15 cellular contexts compared by ENCODE assay signal in the genomic region with DNA sequence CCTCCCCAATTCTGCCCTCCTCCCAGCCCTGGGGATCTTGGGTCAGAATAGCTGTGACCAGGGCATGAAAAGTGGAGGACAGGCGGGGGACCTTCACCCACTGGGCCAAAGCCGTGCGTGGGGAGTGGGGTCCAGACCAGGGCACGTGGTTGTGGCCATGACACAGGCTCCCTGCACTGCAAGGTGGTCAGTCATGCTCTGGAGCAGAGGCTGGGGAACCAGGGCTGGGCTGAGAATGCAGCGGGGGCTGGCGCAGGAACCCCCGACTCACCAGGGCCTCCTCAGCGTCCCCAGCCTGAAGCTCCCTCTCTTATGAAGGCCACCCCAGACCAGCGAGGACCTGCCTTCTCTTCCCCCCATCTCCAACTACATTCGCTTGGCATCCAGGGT. TPM values are rescaled to one million over a fixed set of nuclear protein-coding genes. Genes with fewer than 3 reads are reported as not detected.
DNase-seq lines count a peak whose midpoint lies in the region; ATAC-seq and TF ChIP-seq lines count a peak whose summit lies in the region.
"Had no signal": no experiment of that assay in that cellular context is flagged by ENCODE, and none has a peak within 500 bp of the region (broad histone marks: within the 10 kb centered on the region; RNA-seq: fewer than 3 reads in every experiment).

No MANE protein-coding gene starts in this region.

- no peak overlapping the region for H3K4me3 ChIP-seq in BLaER1 treated with 17β-estradiol and CSF1 and Interleukin-3, amounts not matched to agents 10 nM and 100 nM
- H3K4me3 ChIP-seq in GM23248 (peak overlapping the region; percentile 29; the same call in 1 of the 2 replicates), osteoblast (ENCODE audit: insufficient read depth, low read length) (peak overlapping the region; percentile 43)
- H3K4me3 ChIP-seq: thyroid gland had no signal

- peaks cover 58 to 71% (median 68%) of the 10 kb centered on the region in 10 experiments for H3K4me1 ChIP-seq in BLaER1 treated with 17β-estradiol and CSF1 and Interleukin-3, amounts not matched to agents 10 nM and 100 nM
- peaks cover 23% of the 10 kb centered on the region for H3K4me1 ChIP-seq in GM23248 (ENCODE audit: insufficient read depth)
- peaks cover 35% of the 10 kb centered on the region for H3K4me1 ChIP-seq in osteoblast (ENCODE audit: insufficient read depth, low read length)

- no peaks in the 10 kb centered on the region for H3K9me2 ChIP-seq in GM23248 (ENCODE audit: insufficient read depth)

- no peaks in the 10 kb centered on the region for H3K9me3 Mint-ChIP-seq in brain

- no peaks in the 10 kb centered on the region for H3K9me3 ChIP-seq in BLaER1 treated with 17β-estradiol and CSF1 and Interleukin-3, amounts not matched to agents 10 nM and 100 nM (replicated peaks in 1 of 11)
- no peaks in the 10 kb centered on the region for H3K9me3 ChIP-seq in GM23248 (ENCODE audit: low read depth)
- no peaks in the 10 kb centered on the region for H3K9me3 ChIP-seq in osteoblast (ENCODE audit: low read depth, low read length)
- H3K9me3 ChIP-seq: thyroid gland had no signal

- peak overlapping the region in 8 of 11 experiments; percentile 22 to 97 (median 94); a peak in 10 of 22 replicates for H3K9ac ChIP-seq in BLaER1 treated with 17β-estradiol and CSF1 and Interleukin-3, amounts not matched to agents 10 nM and 100 nM
- peak overlapping the region; percentile 33 for H3K9ac ChIP-seq in GM23248

- H3F3A ChIP-seq in GM23248 (ENCODE audit: insufficient read depth) = no peaks in the 10 kb centered on the region; the same call in 1 of the 2 replicates

- DNase-seq in GM23248 (no peak), osteoblast (ENCODE audit: insufficient read length, low spot score, missing footprints) (peak; percentile 89), AG08396 (ENCODE audit: low spot score) (no peak), NCI-H187 (lab: John Stamatoyannopoulos, UW) (no peak)
- DNase-seq: activated CD4-positive, CD25-positive, alpha-beta regulatory T cell treated with anti-CD3 and anti-CD28 coated beads, Interleukin-2, amount 50 U/mL, for 72 hours; activated naive CD4-positive, alpha-beta T cell treated with Interleukin-2 at 50 U/mL for 16 hours; NCI-H1105; NCI-H526; thyroid gland had no signal

- H3K27ac ChIP-seq in BLaER1 treated with 17β-estradiol and CSF1 and Interleukin-3, amounts not matched to agents 10 nM and 100 nM = no peak overlapping the region
- peak overlapping the region; percentile 41; the same call in 1 of the 2 replicates for H3K27ac ChIP-seq in GM23248
- H3K27ac ChIP-seq in osteoblast (ENCODE audit: low read depth, low read length) = peak overlapping the region; percentile 56

- no peak for TF ChIP-seq CTCF in brain (conservative IDR thresholded peaks at IDR 0.05)
- TF ChIP-seq CTCF in osteoblast (IDR thresholded peaks at IDR 0.05; ENCODE audit: extremely low read depth, low read depth, low read length) = no peak

- peaks cover 3% of the 10 kb centered on the region for H3K27me3 Mint-ChIP-seq in brain

- H3K27me3 ChIP-seq in BLaER1 treated with 17β-estradiol and CSF1 and Interleukin-3, amounts not matched to agents 10 nM and 100 nM = peaks cover 0 to 2% (median 1%) of the 10 kb centered on the region in 11 experiments; a peak in 9 of 22 replicates
- H3K27me3 ChIP-seq in GM23248 (replicated peaks; ENCODE audit: insufficient read depth) = no peaks in the 10 kb centered on the region
- H3K27me3 ChIP-seq in osteoblast (ENCODE audit: insufficient read depth, low read length) = no peaks in the 10 kb centered on the region
- H3K27me3 ChIP-seq: thyroid gland had no signal

- in situ Hi-C loops in GM23248 (cut with MboI) = no loop called here

- H4K20me1 ChIP-seq in BLaER1 treated with 17β-estradiol and CSF1 and Interleukin-3, amounts not matched to agents 10 nM and 100 nM = peaks cover 61 to 74% (median 74%) of the 10 kb centered on the region in 11 experiments; a peak in 21 of 22 replicates
- H4K20me1 ChIP-seq in GM23248 (ENCODE audit: insufficient read depth) = no peaks in the 10 kb centered on the region
- peaks cover 57% of the 10 kb centered on the region for H4K20me1 ChIP-seq in osteoblast (ENCODE audit: insufficient read depth, low read length)

- 82 to 84% methylated on average over 10 of the region's 10 CpGs for WGBS in GM23248 (ENCODE audit: low coverage in 1 of 2, low lambda C conversion rate in 2 of 2, missing lambda C conversion rate in 2 of 2), 2 experiments

- peaks cover 0 to 7% (median 5%) of the 10 kb centered on the region in 11 experiments; a peak in 12 of 22 replicates for H3K36me3 ChIP-seq in BLaER1 treated with 17β-estradiol and CSF1 and Interleukin-3, amounts not matched to agents 10 nM and 100 nM
- no peaks in the 10 kb centered on the region for H3K36me3 ChIP-seq in GM23248 (ENCODE audit: low read depth)
- peaks cover 5% of the 10 kb centered on the region for H3K36me3 ChIP-seq in osteoblast (ENCODE audit: insufficient read depth, low read length)

- no peaks in the 10 kb centered on the region for H3K36me3 Mint-ChIP-seq in brain

- peak overlapping the region in 3 of 5 experiments; percentile 57 to 73 (median 72) for H3K27ac Mint-ChIP-seq in brain

- H3K79me2 ChIP-seq in GM23248 (ENCODE audit: insufficient read depth) (peaks cover 72% of the 10 kb centered on the region), osteoblast (ENCODE audit: insufficient read depth, low read length) (peaks cover 74% of the 10 kb centered on the region)

- ATAC-seq in GM21529 (IDR thresholded peaks at IDR 0.05; ENCODE audit: unreplicated experiment) = no peak
- no peak for ATAC-seq in HG02759 (IDR thresholded peaks at IDR 0.05; ENCODE audit: unreplicated experiment)

- peaks cover 15% of the 10 kb centered on the region for H3K4me1 Mint-ChIP-seq in brain

- H2AFZ ChIP-seq in GM23248 = no peak overlapping the region
- H2AFZ ChIP-seq in osteoblast (ENCODE audit: low read length) = no peak overlapping the region

- peak overlapping the region; percentile 94 to 100 (median 100); a peak in 21 of 22 replicates for H3K4me2 ChIP-seq in BLaER1 treated with 17β-estradiol and CSF1 and Interleukin-3, amounts not matched to agents 10 nM and 100 nM
- H3K4me2 ChIP-seq in GM23248 (ENCODE audit: unreplicated experiment) (peak overlapping the region; percentile 89), osteoblast (ENCODE audit: insufficient read depth, low read length) (peak overlapping the region; percentile 92)

- H3K4me3 Mint-ChIP-seq in brain = peak overlapping the region; percentile 81 to 87 (median 82)

RNA-seq across cellular contexts. Expression of gene DVL1, which starts 2.7 kb away (rescaled TPM):
- 113 and 119 TPM in 2 replicates for total RNA-seq in GM23248 (2014; rRNA removed; shearing (Covaris generic))
- 8.6 and 9.9 TPM in 2 replicates for polyA plus RNA-seq in GM23248 (2016; fragmentation: Nextera tagmentation; extraction: Ambion mirVana)
- 61.7 TPM for polyA plus RNA-seq in brain (ENCODE audit: insufficient read depth, low read depth, low replicate concordance)
- total RNA-seq in osteoblast = 73.5 and 81.9 TPM in 2 replicates

RNA-seq across cellular contexts. Expression of gene MXRA8, which starts 11.9 kb away (rescaled TPM):
- 1,040 and 1,228 TPM in 2 replicates for total RNA-seq in GM23248 (2014; rRNA removed; shearing (Covaris generic))
- 584 and 609 TPM in 2 replicates for polyA plus RNA-seq in GM23248 (2016; fragmentation: Nextera tagmentation; extraction: Ambion mirVana)
- polyA plus RNA-seq in brain (ENCODE audit: insufficient read depth, low read depth, low replicate concordance) = 10.2 TPM
- total RNA-seq in osteoblast = 689 and 735 TPM in 2 replicates
- total RNA-seq: SK-MEL-5 had no signal

RNA-seq across cellular contexts. Expression of gene TAS1R3, which starts 15.4 kb away (rescaled TPM):
- total RNA-seq in GM23248 (2014; rRNA removed; shearing (Covaris generic)) = 0.54 TPM in 1 of 2 replicates, not detected in the other
- polyA plus RNA-seq in GM23248 (2016; fragmentation: Nextera tagmentation; extraction: Ambion mirVana) (0.24 TPM in 1 of 2 replicates, not detected in the other), brain (ENCODE audit: insufficient read depth, low read depth, low replicate concordance) (0.24 TPM)
- under 0.01 TPM in 2 replicates for total RNA-seq in osteoblast
- total RNA-seq: H4, SK-MEL-5 had no signal

RNA-seq across cellular contexts. Expression of gene CPTP, which starts 21.9 kb away (rescaled TPM):
- total RNA-seq in GM23248 (2014; rRNA removed; shearing (Covaris generic)) = 30.5 and 39.0 TPM in 2 replicates
- 28.0 and 33.2 TPM in 2 replicates for polyA plus RNA-seq in GM23248 (2016; fragmentation: Nextera tagmentation; extraction: Ambion mirVana)
- 28.2 TPM for polyA plus RNA-seq in brain (ENCODE audit: insufficient read depth, low read depth, low replicate concordance)
- 12.7 and 13.8 TPM in 2 replicates for total RNA-seq in osteoblast

RNA-seq across cellular contexts. Expression of gene INTS11, which starts 22.0 kb away (rescaled TPM):
- total RNA-seq in GM23248 (2014; rRNA removed; shearing (Covaris generic)) = 80.1 and 90.0 TPM in 2 replicates
- polyA plus RNA-seq in GM23248 (2016; fragmentation: Nextera tagmentation; extraction: Ambion mirVana) = 70.2 and 72.8 TPM in 2 replicates
- 97.8 TPM for polyA plus RNA-seq in brain (ENCODE audit: insufficient read depth, low read depth, low replicate concordance)
- 53.3 and 59.7 TPM in 2 replicates for total RNA-seq in osteoblast

Comparison
In these comparisons a context has a peak if more than half of its experiments do, and no peak if none do; other contexts are left out.
1. H3K27ac ChIP-seq: peak in GM23248 (single experiment) and osteoblast (single experiment); none in BLaER1 treated with 17β-estradiol and CSF1 and Interleukin-3, amounts not matched to agents 10 nM and 100 nM (0 of 11).
2. H3K4me3 ChIP-seq: peak in GM23248 (single experiment) and osteoblast (single experiment); none in BLaER1 treated with 17β-estradiol and CSF1 and Interleukin-3, amounts not matched to agents 10 nM and 100 nM (0 of 10).
3. Peak in every context shown above with its lines, with median percentiles within 50 percentile points of each other: H3K4me2 ChIP-seq.